ENCODE assay signal across 24 cellular contexts in the genomic region with DNA sequence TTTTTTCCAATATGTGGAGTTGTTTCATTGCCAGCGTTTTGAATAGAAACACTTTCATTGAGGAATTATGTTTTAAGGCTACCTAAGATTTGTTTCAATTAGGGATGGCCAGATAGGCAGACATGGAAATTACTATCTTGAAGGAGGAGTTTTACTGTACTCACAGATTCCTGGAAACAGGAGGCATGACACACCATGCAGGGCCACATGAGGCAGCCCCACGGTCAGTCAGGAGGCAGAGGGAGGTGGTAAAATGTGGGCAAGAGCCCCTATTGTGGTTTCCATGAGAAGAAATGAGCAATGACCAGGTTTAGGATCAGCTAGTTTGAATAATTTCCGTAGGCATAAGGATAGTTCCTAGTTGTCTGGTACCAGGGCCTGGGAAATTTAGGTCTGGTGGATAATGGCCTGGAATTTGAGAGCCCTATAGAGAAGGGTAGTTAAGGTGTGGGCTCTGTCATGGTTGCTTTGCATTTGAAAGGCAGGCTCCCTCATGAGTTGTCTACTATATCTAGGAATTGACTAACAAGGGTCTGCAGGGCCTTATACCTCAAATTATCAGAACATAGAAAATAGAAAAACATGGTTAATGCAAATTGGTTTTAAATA.
DNase-seq lines count a peak whose midpoint lies in the region; ATAC-seq and TF ChIP-seq lines count a peak whose summit lies in the region.
"Had no signal": no experiment of that assay in that cellular context is flagged by ENCODE, and none has a peak within 500 bp of the region (broad histone marks: within the 10 kb centered on the region; RNA-seq: fewer than 3 reads in every experiment).

No MANE protein-coding gene starts in this region.

- H3K14ac ChIP-seq in H9 (ENCODE audit: insufficient read depth, low read length) = no peak overlapping the region

- no peak overlapping the region for H4K91ac ChIP-seq in H9 (ENCODE audit: insufficient read length, low read depth, low read length)

- H3K4me1 ChIP-seq in H9 (ENCODE audit: insufficient read depth, low read length) = peaks cover 3% of the 10 kb centered on the region; the same call in 1 of the 2 replicates
- peaks cover 3% of the 10 kb centered on the region for H3K4me1 ChIP-seq in NT2/D1 (ENCODE audit: insufficient read depth, insufficient read length)
- H3K4me1 ChIP-seq: SJSA1 had no signal

- H3K4me2 ChIP-seq in H9 (ENCODE audit: insufficient read depth, insufficient read length, low read length) = no peak overlapping the region
- H3K4me2 ChIP-seq: A549 had no signal

- no peak overlapping the region for H3K4ac ChIP-seq in H9 (ENCODE audit: low read depth, low read length)

- no peaks in the 10 kb centered on the region for H3K79me2 ChIP-seq in H9 (ENCODE audit: insufficient read depth, low read length)

- no peak overlapping the region for H2BK15ac ChIP-seq in H9 (ENCODE audit: low read depth, low read length)

- no peaks in the 10 kb centered on the region for H3K79me1 ChIP-seq in H9 (ENCODE audit: insufficient read depth, low read depth, low read length, poor library complexity, severe bottlenecking)

- no peak for ATAC-seq in stimulated activated naive CD8-positive, alpha-beta T cell treated with anti-CD3 and anti-CD28 coated beads, Interleukin-15, amount 100 ng/mL, for 72 hours
- no peak for ATAC-seq in activated CD8-positive, alpha-beta T cell treated with anti-CD3 and anti-CD28 coated beads, Interleukin-2, amount 10 ng/mL, durations not matched to agents 7 days and 5 days
- ATAC-seq: A549, HCT116, K562, PC-3, Right ventricle myocardium inferior had no signal

- H3K4me3 Mint-ChIP-seq in H9 (peak overlapping the region in 1 of 2 experiments; percentile 49; a peak in 1 of 5 replicates), nephron progenitor cell (no peak overlapping the region)
- H3K4me3 Mint-ChIP-seq in stimulated activated naive CD8-positive, alpha-beta T cell treated with anti-CD3 and anti-CD28 coated beads, Interleukin-15, amount 100 ng/mL, for 72 hours = no peak overlapping the region
- H3K4me3 Mint-ChIP-seq in activated CD8-positive, alpha-beta T cell treated with anti-CD3 and anti-CD28 coated beads, Interleukin-2, amount 10 ng/mL, durations not matched to agents 7 days and 5 days = no peak overlapping the region
- H3K4me3 Mint-ChIP-seq: CD4-positive, alpha-beta memory T cell had no signal

- in situ Hi-C loops in GM13977 (cut with MboI; ENCODE audit: low pct_unique_long_range_greater_than_20kb, low sequenced_read_pairs, unreplicated experiment) = no loop called here

- H3K9me3 ChIP-seq in H9 (ENCODE audit: control insufficient read depth, low read depth, low read length) (no peaks in the 10 kb centered on the region), NT2/D1 (ENCODE audit: insufficient read depth, low read length) (no peaks in the 10 kb centered on the region)
- H3K9me3 ChIP-seq: A549 had no signal

- no peaks in the 10 kb centered on the region for H3K36me3 ChIP-seq in NT2/D1 (ENCODE audit: insufficient read depth, insufficient read length, low read length)
- H3K36me3 ChIP-seq: SJSA1 had no signal

- H3K27me3 ChIP-seq in H9 (ENCODE audit: insufficient read depth, low read length) (no peaks in the 10 kb centered on the region), NT2/D1 (ENCODE audit: insufficient read depth, insufficient read length) (no peaks in the 10 kb centered on the region)
- H3K27me3 ChIP-seq: SJSA1 had no signal

- H3K9me3 Mint-ChIP-seq in H9 (no peaks in the 10 kb centered on the region; a peak in 1 of 5 replicates), nephron progenitor cell (no peaks in the 10 kb centered on the region)
- no peaks in the 10 kb centered on the region for H3K9me3 Mint-ChIP-seq in stimulated activated naive CD8-positive, alpha-beta T cell treated with anti-CD3 and anti-CD28 coated beads, Interleukin-15, amount 100 ng/mL, for 72 hours
- no peaks in the 10 kb centered on the region for H3K9me3 Mint-ChIP-seq in activated CD8-positive, alpha-beta T cell treated with anti-CD3 and anti-CD28 coated beads, Interleukin-2, amount 10 ng/mL, durations not matched to agents 7 days and 5 days (ENCODE audit: insufficient read depth)

- H3K4me3 ChIP-seq in NT2/D1 (ENCODE audit: insufficient read length, low read depth) = no peak overlapping the region
- H3K4me3 ChIP-seq: A549, GM23248, K562, SJSA1 had no signal

- no peaks in the 10 kb centered on the region for H4K20me1 ChIP-seq in H9 (ENCODE audit: control insufficient read depth, insufficient read depth, insufficient read length)

- CTCF ChIA-PET in activated CD8-positive, alpha-beta T cell treated with anti-CD3 and anti-CD28 coated beads, Interleukin-2, amount 10 ng/mL, durations not matched to agents 7 days and 5 days (lab: Charles Lee) = no interaction called here

- H3K4me1 Mint-ChIP-seq in H9 = peaks cover 19 to 23% of the 10 kb centered on the region in 2 experiments
- no peaks in the 10 kb centered on the region for H3K4me1 Mint-ChIP-seq in nephron progenitor cell
- H3K4me1 Mint-ChIP-seq in stimulated activated naive CD8-positive, alpha-beta T cell treated with anti-CD3 and anti-CD28 coated beads, Interleukin-15, amount 100 ng/mL, for 72 hours = no peaks in the 10 kb centered on the region
- H3K4me1 Mint-ChIP-seq in activated CD8-positive, alpha-beta T cell treated with anti-CD3 and anti-CD28 coated beads, Interleukin-2, amount 10 ng/mL, durations not matched to agents 7 days and 5 days (ENCODE audit: low read depth) = no peaks in the 10 kb centered on the region
- H3K4me1 Mint-ChIP-seq: CD4-positive, alpha-beta memory T cell had no signal

- H3K27ac ChIP-seq in H9 (ENCODE audit: insufficient read length, low read depth, low read length) = peak overlapping the region; percentile 34
- H3K27ac ChIP-seq: A549, GM23248, SJSA1 had no signal

- no peak overlapping the region for H2AK5ac ChIP-seq in H9 (ENCODE audit: insufficient read length, low read length)

- H2BK5ac ChIP-seq in H9 (ENCODE audit: insufficient read length, low read length) = no peak overlapping the region

- no peak overlapping the region for H2BK120ac ChIP-seq in H9 (ENCODE audit: low read depth, low read length, poor library complexity, severe bottlenecking)

- no peak overlapping the region for H4K8ac ChIP-seq in H9 (replicated peaks; ENCODE audit: insufficient read length, low read depth, low read length)

- H3K18ac ChIP-seq in H9 (ENCODE audit: insufficient read length, low read depth, low read length) = no peak overlapping the region

- POLR2A ChIA-PET in activated CD8-positive, alpha-beta T cell treated with anti-CD3 and anti-CD28 coated beads, Interleukin-2, amount 10 ng/mL, durations not matched to agents 7 days and 5 days (lab: Charles Lee) = no interaction called here

- peak overlapping the region; percentile 89 to 99 (median 91) for H3K27ac Mint-ChIP-seq in H9
- H3K27ac Mint-ChIP-seq in nephron progenitor cell = peak overlapping the region; percentile 29
- no peak overlapping the region for H3K27ac Mint-ChIP-seq in stimulated activated naive CD8-positive, alpha-beta T cell treated with anti-CD3 and anti-CD28 coated beads, Interleukin-15, amount 100 ng/mL, for 72 hours
- H3K27ac Mint-ChIP-seq in activated CD8-positive, alpha-beta T cell treated with anti-CD3 and anti-CD28 coated beads, Interleukin-2, amount 10 ng/mL, durations not matched to agents 7 days and 5 days = no peak overlapping the region
- H3K27ac Mint-ChIP-seq: CD4-positive, alpha-beta memory T cell had no signal

- TF ChIP-seq CTCF in H9 (conservative IDR thresholded peaks at IDR 0.05) (no peak), nephron progenitor cell (IDR thresholded peaks at IDR 0.05) (no peak), GM13977 (IDR thresholded peaks at IDR 0.05; ENCODE audit: extremely low read depth, insufficient read depth, missing control alignments) (no peak)

- no peak overlapping the region for H4K5ac ChIP-seq in H9 (ENCODE audit: insufficient read length, low read depth, low read length)

- no peak overlapping the region for H2BK20ac ChIP-seq in H9 (ENCODE audit: low read depth, low read length, poor library complexity, severe bottlenecking)

- no peak overlapping the region for H3T11ph ChIP-seq in H9 (ENCODE audit: low read length)

- no peaks in the 10 kb centered on the region for H3K23me2 ChIP-seq in H9 (ENCODE audit: insufficient read length, low read depth, low read length, poor library complexity, severe bottlenecking)

- no peak overlapping the region for H3K56ac ChIP-seq in H9 (ENCODE audit: insufficient read length, low read depth, low read length)

- no peak overlapping the region for H3K9ac ChIP-seq in H9 (ENCODE audit: extremely low read depth, insufficient read length, low read length)
- H3K9ac ChIP-seq in NT2/D1 (ENCODE audit: insufficient read length, low read depth) = no peak overlapping the region
- H3K9ac ChIP-seq: GM23248 had no signal

- DNase-seq in H9 (peak; percentile 43), NT2/D1 (ENCODE audit: low read depth, low spot score) (peak; percentile 40), iPS DF 19.7 (ENCODE audit: low read depth, low spot score) (peak; percentile 15), nephron progenitor cell (no peak), GM13977 (ENCODE audit: low spot score) (no peak)
- DNase-seq in stimulated activated naive CD8-positive, alpha-beta T cell treated with anti-CD3 and anti-CD28 coated beads, Interleukin-15, amount 100 ng/mL, for 72 hours = no peak
- no peak for DNase-seq in activated CD8-positive, alpha-beta T cell treated with anti-CD3 and anti-CD28 coated beads, Interleukin-2, amount 10 ng/mL, durations not matched to agents 7 days and 5 days
- DNase-seq: AML-193; C1 segment of cervical spinal cord; CD4-positive, alpha-beta memory T cell; COR-L47; GDM1; GM23248; MV-4-11; NCI-H2029; NCI-H446; NCI-H524 treated with DMSO at 0.1 percent for 48 hours; NCI-H774; PC-3 had no signal

- H3K36me3 Mint-ChIP-seq in H9 (ENCODE audit: insufficient read depth in 1 of 3, low read depth in 3 of 3) (no peaks in the 10 kb centered on the region), nephron progenitor cell (ENCODE audit: low read depth) (no peaks in the 10 kb centered on the region)
- no peaks in the 10 kb centered on the region for H3K36me3 Mint-ChIP-seq in activated CD8-positive, alpha-beta T cell treated with anti-CD3 and anti-CD28 coated beads, Interleukin-2, amount 10 ng/mL, durations not matched to agents 7 days and 5 days (ENCODE audit: low read depth)
- H3K36me3 Mint-ChIP-seq: CD4-positive, alpha-beta memory T cell had no signal

- H2BK12ac ChIP-seq in H9 (ENCODE audit: insufficient read length, low read depth, low read length) = no peak overlapping the region

- WGBS in H9 (ENCODE audit: extremely low coverage, insufficient read length, low lambda C conversion rate) = no CpG with 5 or more reads among the region's 3 CpGs

- H3K23ac ChIP-seq in H9 (ENCODE audit: insufficient read length, low read depth, low read length) = no peak overlapping the region

- H3K27me3 Mint-ChIP-seq in H9 (ENCODE audit: low read depth) (no peaks in the 10 kb centered on the region), nephron progenitor cell (ENCODE audit: low read depth, poor library complexity) (no peaks in the 10 kb centered on the region)
- no peaks in the 10 kb centered on the region for H3K27me3 Mint-ChIP-seq in stimulated activated naive CD8-positive, alpha-beta T cell treated with anti-CD3 and anti-CD28 coated beads, Interleukin-15, amount 100 ng/mL, for 72 hours
- H3K27me3 Mint-ChIP-seq in activated CD8-positive, alpha-beta T cell treated with anti-CD3 and anti-CD28 coated beads, Interleukin-2, amount 10 ng/mL, durations not matched to agents 7 days and 5 days (ENCODE audit: low read depth) = no peaks in the 10 kb centered on the region
- H3K27me3 Mint-ChIP-seq: CD4-positive, alpha-beta memory T cell had no signal

- no peak overlapping the region for H2AFZ ChIP-seq in H9 (ENCODE audit: low read length)
- H2AFZ ChIP-seq: GM23248 had no signal

Comparison
In these comparisons a context has a peak if more than half of its experiments do, and no peak if none do; other contexts are left out.
1. DNase-seq: peak in H9 (single experiment), NT2/D1 (single experiment) and iPS DF 19.7 (single experiment); none in nephron progenitor cell (single experiment), stimulated activated naive CD8-positive, alpha-beta T cell treated with anti-CD3 and anti-CD28 coated beads, Interleukin-15, amount 100 ng/mL, for 72 hours (0 of 2), GM13977 (single experiment) and activated CD8-positive, alpha-beta T cell treated with anti-CD3 and anti-CD28 coated beads, Interleukin-2, amount 10 ng/mL, durations not matched to agents 7 days and 5 days (single experiment).
2. H3K27ac Mint-ChIP-seq: peak in H9 (3 of 3) and nephron progenitor cell (single experiment); none in stimulated activated naive CD8-positive, alpha-beta T cell treated with anti-CD3 and anti-CD28 coated beads, Interleukin-15, amount 100 ng/mL, for 72 hours (0 of 2) and activated CD8-positive, alpha-beta T cell treated with anti-CD3 and anti-CD28 coated beads, Interleukin-2, amount 10 ng/mL, durations not matched to agents 7 days and 5 days (single experiment).